ENCODE assay signal across 8 cellular contexts in genomic region chr1:156212130-156212529, GRCh38. TPM values are rescaled to one million over a fixed set of nuclear protein-coding genes. Genes with fewer than 3 reads are reported as not detected.
DNase-seq lines count a peak whose midpoint lies in the region; ATAC-seq and TF ChIP-seq lines count a peak whose summit lies in the region.

No MANE protein-coding gene starts in this region.

- peak overlapping the region; percentile 98 for H3K27ac Mint-ChIP-seq in activated CD4-positive, alpha-beta T cell treated with anti-CD3 and anti-CD28 coated beads for 36 hours

- H3K36me3 Mint-ChIP-seq in activated CD4-positive, alpha-beta T cell treated with anti-CD3 and anti-CD28 coated beads for 36 hours (ENCODE audit: low read depth): peaks cover 76% of the 10 kb centered on the region

- H3K4me3 Mint-ChIP-seq in activated CD4-positive, alpha-beta T cell treated with anti-CD3 and anti-CD28 coated beads for 36 hours: peak overlapping the region; percentile 76

- no peak for ATAC-seq in activated CD4-positive, alpha-beta T cell treated with anti-CD3 and anti-CD28 coated beads for 36 hours
- no peak for ATAC-seq in HG02623 (IDR thresholded peaks at IDR 0.05; ENCODE audit: unreplicated experiment)

- no peak for TF ChIP-seq CTCF in liver (IDR thresholded peaks at IDR 0.05; ENCODE audit: low read depth, low read length, missing input control)

- H3K27me3 Mint-ChIP-seq in activated CD4-positive, alpha-beta T cell treated with anti-CD3 and anti-CD28 coated beads for 36 hours: no peaks in the 10 kb centered on the region

- no peaks in the 10 kb centered on the region for H3K9me3 Mint-ChIP-seq in activated CD4-positive, alpha-beta T cell treated with anti-CD3 and anti-CD28 coated beads for 36 hours (ENCODE audit: low read depth)

- DNase-seq in activated CD4-positive, alpha-beta T cell treated with anti-CD3 and anti-CD28 coated beads for 36 hours: no peak
- no peak for DNase-seq in activated CD4-positive, alpha-beta T cell treated with anti-CD3 and anti-CD28 coated beads for 1 hour
- no peak for DNase-seq in SW 1271 (lab: John Stamatoyannopoulos, UW)
- DNase-seq in hepatic stellate cell (ENCODE audit: low spot score): no peak

- peaks cover 32% of the 10 kb centered on the region for H3K4me1 Mint-ChIP-seq in activated CD4-positive, alpha-beta T cell treated with anti-CD3 and anti-CD28 coated beads for 36 hours

- H3K9me3 ChIP-seq in liver (ENCODE audit: control insufficient read depth in 4 of 4, low read length in 3 of 4): no peaks in the 10 kb centered on the region

- no peak for TF ChIP-seq RAD21 in liver (IDR thresholded peaks at IDR 0.05)

- POLR2A ChIA-PET in activated CD4-positive, alpha-beta T cell treated with anti-CD3 and anti-CD28 coated beads for 36 hours (lab: Charles Lee): interaction anchor here (0.7 to 2.8 kb wide), 14 partner anchors 10 to 235 kb away, joined by 3 to 34 read pairs (median 6); partner anchors contain the start of genes SLC25A44 and SMG5

- intact Hi-C loops in activated CD4-positive, alpha-beta T cell treated with anti-CD3 and anti-CD28 coated beads for 36 hours (cut with DNase I, micrococcal nuclease): loop anchor here (1.0 to 10.0 kb wide), 6 partner anchors 10 to 1207 kb away; partner anchors contain the start of genes SLC25A44 (in 2 of the 2), ISG20L2 (in 1 of the 2), MEF2D (in 1 of the 2) and METTL25B (in 1 of the 2)

- peak overlapping the region in 1 of 2 donors; percentile 46 for H3K9ac ChIP-seq in liver (ENCODE audit: low read depth in 1 of 2, low read length in 2 of 2)

- H3K36me3 ChIP-seq in liver (ENCODE audit: control insufficient read depth in 4 of 4, insufficient read depth in 3 of 4, low read depth in 1 of 4, low read length in 3 of 4): peaks cover 3 to 34% (median 25%) of the 10 kb centered on the region in 4 donors

- H3K4me1 ChIP-seq in liver (ENCODE audit: control insufficient read depth in 4 of 4, insufficient read depth in 4 of 4, low read length in 3 of 4): peaks cover 1 to 26% (median 14%) of the 10 kb centered on the region in 4 donors

- 87% methylated on average over 9 of the region's 9 CpGs for WGBS in liver

- CTCF ChIA-PET in activated CD4-positive, alpha-beta T cell treated with anti-CD3 and anti-CD28 coated beads for 36 hours (lab: Charles Lee): interaction anchor here (0.7 to 4.1 kb wide), 10 partner anchors 11 to 234 kb away, joined by 3 to 47 read pairs (median 4); partner anchors contain the start of gene SMG5

- H3K27ac ChIP-seq in angular gyrus (ENCODE audit: low read depth, low read length) (peak overlapping the region; percentile 98), liver (ENCODE audit: low read depth in 1 of 2, low read length in 2 of 2) (peak overlapping the region; percentile 96 to 99), temporal lobe (ENCODE audit: low read depth, low read length) (peak overlapping the region; percentile 74)

- peak overlapping the region in 1 of 3 donors; percentile 72 for H3K4me3 ChIP-seq in liver (ENCODE audit: low read depth in 1 of 3, low read length in 3 of 3)

- no peaks in the 10 kb centered on the region for H3K27me3 ChIP-seq in liver (ENCODE audit: control insufficient read depth in 4 of 4, insufficient read depth in 4 of 4, low read length in 3 of 4)

TF ChIP-seq in liver, 16 proteins besides CTCF, POLR2A, EP300 and RAD21:
- TF ChIP-seq HNF4G (IDR thresholded peaks at IDR 0.05): no peak
- TF ChIP-seq YY1 (IDR thresholded peaks at IDR 0.05): no peak
- TF ChIP-seq ATF3 (IDR thresholded peaks at IDR 0.05): no peak
- no peak for TF ChIP-seq TAF1 (conservative IDR thresholded peaks at IDR 0.05)
- TF ChIP-seq GABPA (IDR thresholded peaks at IDR 0.05 in 1 of 2, conservative IDR thresholded peaks at IDR 0.05 in 1 of 2): no peak
- TF ChIP-seq FOXA1 (IDR thresholded peaks at IDR 0.05): no peak
- no peak for TF ChIP-seq EGR1 (IDR thresholded peaks at IDR 0.05; ENCODE audit: low read depth in 2 of 2)
- no peak for TF ChIP-seq JUND (IDR thresholded peaks at IDR 0.05)
- TF ChIP-seq NR2F2 (IDR thresholded peaks at IDR 0.05): no peak
- TF ChIP-seq RXRA (IDR thresholded peaks at IDR 0.05): no peak
- no peak for TF ChIP-seq REST (IDR thresholded peaks at IDR 0.05)
- TF ChIP-seq MAX (IDR thresholded peaks at IDR 0.05): no peak
- no peak for TF ChIP-seq SP1 (IDR thresholded peaks at IDR 0.05)
- TF ChIP-seq HNF4A (conservative IDR thresholded peaks at IDR 0.05): no peak

RNA-seq across cellular contexts. Expression of gene PMF1, which starts 0.7 kb away (rescaled TPM):
- total RNA-seq in activated CD4-positive, alpha-beta T cell treated with anti-CD3 and anti-CD28 coated beads for 36 hours: 100 to 1,000 TPM; 108 to 117 TPM
- 10 to 100 TPM; 24.7 to 41.5 TPM for total RNA-seq in liver
- 10 to 100 TPM; 32.4 to 63.5 TPM for polyA plus RNA-seq in liver
- total RNA-seq in temporal lobe: 29.0 TPM

RNA-seq across cellular contexts. Expression of gene SLC25A44, which starts 18.2 kb away (rescaled TPM):
- total RNA-seq in activated CD4-positive, alpha-beta T cell treated with anti-CD3 and anti-CD28 coated beads for 36 hours: 10 to 100 TPM; 42.4 to 51.9 TPM
- total RNA-seq in liver (10 to 100 TPM; 10.2 to 21.8 TPM), temporal lobe (10.6 TPM)
- polyA plus RNA-seq in liver: 10 to 100 TPM; 15.7 to 16.0 TPM

RNA-seq across cellular contexts. Expression of gene BGLAP, which starts 29.9 kb away (rescaled TPM):
- total RNA-seq in activated CD4-positive, alpha-beta T cell treated with anti-CD3 and anti-CD28 coated beads for 36 hours: 1 to 10 TPM; 2.1 to 2.4 TPM
- total RNA-seq in liver: under 1 TPM; 0.28 to 0.75 TPM
- under 1 TPM in 1 of 2 donors, not detected in 1; 0.06 TPM for polyA plus RNA-seq in liver
- 0.25 TPM for total RNA-seq in temporal lobe

RNA-seq across cellular contexts. Expression of gene PAQR6, which starts 35.7 kb away (rescaled TPM):
- total RNA-seq in activated CD4-positive, alpha-beta T cell treated with anti-CD3 and anti-CD28 coated beads for 36 hours: 1 to 10 TPM; 4.7 to 5.7 TPM
- total RNA-seq in liver (under 1 TPM; 0.23 to 0.75 TPM), temporal lobe (4.7 TPM)
- under 1 TPM; 0.22 to 0.85 TPM for polyA plus RNA-seq in liver

RNA-seq across cellular contexts. Expression of gene SEMA4A, which starts 58.7 kb away (rescaled TPM):
- total RNA-seq in activated CD4-positive, alpha-beta T cell treated with anti-CD3 and anti-CD28 coated beads for 36 hours: 10 to 100 TPM; 53.3 to 64.5 TPM
- total RNA-seq in liver: 1 to 10 TPM; 2.3 to 3.5 TPM
- polyA plus RNA-seq in liver: 1 to 10 TPM; 1.1 to 1.2 TPM
- 24.8 TPM for total RNA-seq in temporal lobe
